ENCODE assay signal across 1 cellular context in genomic region chr4:60723796-60724195, GRCh38.
TF ChIP-seq lines count a peak whose summit lies in the region.

No MANE protein-coding gene starts in this region.

TF ChIP-seq in IMR-90, 13 proteins besides CTCF, POLR2A, EP300 and RAD21:
- TF ChIP-seq, protein P1, sequence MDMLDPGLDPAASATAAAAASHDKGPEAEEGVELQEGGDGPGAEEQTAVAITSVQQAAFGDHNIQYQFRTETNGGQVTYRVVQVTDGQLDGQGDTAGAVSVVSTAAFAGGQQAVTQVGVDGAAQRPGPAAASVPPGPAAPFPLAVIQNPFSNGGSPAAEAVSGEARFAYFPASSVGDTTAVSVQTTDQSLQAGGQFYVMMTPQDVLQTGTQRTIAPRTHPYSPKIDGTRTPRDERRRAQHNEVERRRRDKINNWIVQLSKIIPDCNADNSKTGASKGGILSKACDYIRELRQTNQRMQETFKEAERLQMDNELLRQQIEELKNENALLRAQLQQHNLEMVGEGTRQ (IDR thresholded peaks at IDR 0.05; ENCODE audit: low read depth, low read length), result no peak
- TF ChIP-seq RFX5 (IDR thresholded peaks at IDR 0.05; ENCODE audit: low read depth, low read length) (no peak), NFE2L2 (IDR thresholded peaks at IDR 0.05; ENCODE audit: low read depth, low read length) (no peak), MXI1 (IDR thresholded peaks at IDR 0.05; ENCODE audit: borderline replicate concordance, low read depth, low read length) (no peak), RCOR1 (IDR thresholded peaks at IDR 0.05; ENCODE audit: insufficient replicate concordance, low read length) (no peak), BHLHE40 (IDR thresholded peaks at IDR 0.05; ENCODE audit: low read depth, low read length) (no peak), FOS (IDR thresholded peaks at IDR 0.05; ENCODE audit: low read depth, low read length) (no peak)
